ENCODE assay signal across 1 cellular context in genomic region chr16:56450901-56451752, GRCh38.
TF ChIP-seq lines count a peak whose summit lies in the region.

NUDT21 (minus strand) TSS chr16:56451332; CDS start chr16:56451202, 130 bp downstream.
OGFOD1 (plus strand) TSS chr16:56451554; CDS start chr16:56451613, 59 bp downstream.

TF ChIP-seq in K562, 482 proteins besides CTCF, POLR2A, EP300 and RAD21 (continued from another document and continues in another):
- TF ChIP-seq ZNF449 (CRISPR knock-in tag; IDR thresholded peaks at IDR 0.05), result no peak
- no peak for TF ChIP-seq HOXB6 (CRISPR knock-in tag; IDR thresholded peaks at IDR 0.05; ENCODE audit: borderline replicate concordance)
- peak; percentile 50 for TF ChIP-seq EGR1 (conservative IDR thresholded peaks at IDR 0.05)
- no peak for TF ChIP-seq ZNF551 (CRISPR knock-in tag; IDR thresholded peaks at IDR 0.05)
- peak; percentile 92; the same call in 1 of the 2 replicates for TF ChIP-seq NFRKB (IDR thresholded peaks at IDR 0.05; ENCODE audit: low read depth)
- TF ChIP-seq KDM4B (IDR thresholded peaks at IDR 0.05; ENCODE audit: borderline replicate concordance in 2 of 2, low read depth in 1 of 2), result no peak; a peak in 1 of 4 replicates
- TF ChIP-seq U2AF1 (optimal IDR thresholded peaks at IDR 0.05; ENCODE audit: low read depth, low read length), result no peak
- no peak for TF ChIP-seq ATF1 (CRISPR knock-in tag; IDR thresholded peaks at IDR 0.05)
- TF ChIP-seq ATF1 (tag; IDR thresholded peaks at IDR 0.05), result peak; percentile 85
- TF ChIP-seq GABPB1 (CRISPR knock-in tag; IDR thresholded peaks at IDR 0.05), result peak; percentile 95
- TF ChIP-seq ILK (tag; IDR thresholded peaks at IDR 0.05; ENCODE audit: borderline replicate concordance, low read depth), result no peak
- no peak for TF ChIP-seq YBX1 (IDR thresholded peaks at IDR 0.05)
- TF ChIP-seq SNAPC5 (CRISPR knock-in tag; IDR thresholded peaks at IDR 0.05), result no peak
- TF ChIP-seq HDAC6 (IDR thresholded peaks at IDR 0.05; ENCODE audit: low read depth, low read length), result no peak
- TF ChIP-seq YY1 (IDR thresholded peaks at IDR 0.05; ENCODE audit: borderline replicate concordance in 1 of 3, control insufficient read depth in 1 of 3, extremely low read depth in 1 of 3, insufficient read depth in 3 of 3, insufficient read length in 1 of 3, insufficient replicate concordance in 2 of 3, low read depth in 1 of 3, low read length in 2 of 3), result peak; percentile 73 to 96 (median 91)
- TF ChIP-seq ZNF507 (tag; conservative IDR thresholded peaks at IDR 0.05), result no peak
- peak; percentile 66 for TF ChIP-seq HLTF (IDR thresholded peaks at IDR 0.05)
- peak; percentile 79; the same call in 1 of the 2 replicates for TF ChIP-seq FOXK1 (CRISPR knock-in tag; IDR thresholded peaks at IDR 0.05; ENCODE audit: borderline replicate concordance)
- no peak for TF ChIP-seq SRSF7 (optimal IDR thresholded peaks at IDR 0.05; ENCODE audit: low read depth, low read length)
- TF ChIP-seq TARDBP (IDR thresholded peaks at IDR 0.05), result no peak
- TF ChIP-seq NFYB (IDR thresholded peaks at IDR 0.05; ENCODE audit: extremely low read depth, insufficient read length), result peak; percentile 84
- no peak for TF ChIP-seq NONO (IDR thresholded peaks at IDR 0.05; ENCODE audit: low read depth in 2 of 2, low read length in 1 of 2)
- TF ChIP-seq HNRNPL (IDR thresholded peaks at IDR 0.05; ENCODE audit: low read depth, low read length), result no peak
- peak; percentile 85 for TF ChIP-seq SP2 (IDR thresholded peaks at IDR 0.05; ENCODE audit: extremely low read depth, low read depth, low read length, poor library complexity, severe bottlenecking)
- TF ChIP-seq ZBTB12 (CRISPR knock-in tag; IDR thresholded peaks at IDR 0.05), result peak; percentile 33; the same call in 1 of the 2 replicates
- TF ChIP-seq ZNF146 (CRISPR knock-in tag; IDR thresholded peaks at IDR 0.05; ENCODE audit: unreplicated experiment), result no peak
- no peak for TF ChIP-seq CHCHD3 (CRISPR knock-in tag; IDR thresholded peaks at IDR 0.05)
- TF ChIP-seq BRF2 (IDR thresholded peaks at IDR 0.05; ENCODE audit: borderline replicate concordance, insufficient read depth, insufficient read length), result no peak
- TF ChIP-seq THRB (CRISPR knock-in tag; conservative IDR thresholded peaks at IDR 0.05), result peak; percentile 77; the same call in 1 of the 2 replicates
- TF ChIP-seq MIER1 (IDR thresholded peaks at IDR 0.05; ENCODE audit: low read depth), result no peak
- TF ChIP-seq SPI1 (IDR thresholded peaks at IDR 0.05; ENCODE audit: borderline replicate concordance, low read depth, low read length), result no peak
- TF ChIP-seq BHLHE40 (IDR thresholded peaks at IDR 0.05; ENCODE audit: low read length), result peak; percentile 8; the same call in 1 of the 2 replicates
- TF ChIP-seq TCF3 (CRISPR knock-in tag; IDR thresholded peaks at IDR 0.05), result no peak
- TF ChIP-seq ZNF253 (CRISPR knock-in tag; conservative IDR thresholded peaks at IDR 0.05), result no peak
- no peak; the same call in 1 of the 2 replicates for TF ChIP-seq TFAP4 (CRISPR knock-in tag; IDR thresholded peaks at IDR 0.05; ENCODE audit: borderline replicate concordance)
- no peak for TF ChIP-seq ZNF830 (CRISPR knock-in tag; IDR thresholded peaks at IDR 0.05)
- TF ChIP-seq BDP1 (IDR thresholded peaks at IDR 0.05; ENCODE audit: insufficient read depth, insufficient read length), result no peak
- no peak for TF ChIP-seq PTBP1 (IDR thresholded peaks at IDR 0.05; ENCODE audit: low read depth, low read length)
- TF ChIP-seq DDX20 (tag; IDR thresholded peaks at IDR 0.05; ENCODE audit: low read depth), result no peak
- peak; percentile 86; the same call in 1 of the 2 replicates for TF ChIP-seq HBP1 (CRISPR knock-in tag; IDR thresholded peaks at IDR 0.05)
- TF ChIP-seq NCOA6 (IDR thresholded peaks at IDR 0.05), result no peak
- no peak for TF ChIP-seq ZNF695 (CRISPR knock-in tag; IDR thresholded peaks at IDR 0.05)
- TF ChIP-seq E2F5 (CRISPR knock-in tag; IDR thresholded peaks at IDR 0.05), result no peak
- TF ChIP-seq THAP12 (CRISPR knock-in tag; IDR thresholded peaks at IDR 0.05), result 0 out of 2 replicates have a peak, but pooled peaks have one; percentile 6
- TF ChIP-seq ZNF445 (CRISPR knock-in tag; IDR thresholded peaks at IDR 0.05; ENCODE audit: low read depth), result no peak
- TF ChIP-seq ARID1B (IDR thresholded peaks at IDR 0.05), result no peak
- no peak for TF ChIP-seq PRPF4 (IDR thresholded peaks at IDR 0.05; ENCODE audit: insufficient read depth, low read depth, low read length, poor library complexity, severe bottlenecking)
- no peak for TF ChIP-seq ZNF354B (CRISPR knock-in tag; IDR thresholded peaks at IDR 0.05)
- peak; percentile 91 for TF ChIP-seq RBFOX2 (IDR thresholded peaks at IDR 0.05; ENCODE audit: low read depth, low read length)
- peak; percentile 25; the same call in 1 of the 2 replicates for TF ChIP-seq MXI1 (IDR thresholded peaks at IDR 0.05; ENCODE audit: low read depth, low read length)
- no peak for TF ChIP-seq FOXA3 (CRISPR knock-in tag; conservative IDR thresholded peaks at IDR 0.05 in 1 of 2, IDR thresholded peaks at IDR 0.05 in 1 of 2)
- no peak for TF ChIP-seq KDM2B (CRISPR knock-in tag; IDR thresholded peaks at IDR 0.05)
- TF ChIP-seq CEBPZ (IDR thresholded peaks at IDR 0.05; ENCODE audit: borderline replicate concordance, low read depth, low read length), result peak; percentile 87
- TF ChIP-seq ZFP30 (CRISPR knock-in tag; IDR thresholded peaks at IDR 0.05; ENCODE audit: borderline replicate concordance), result no peak
- TF ChIP-seq GATA2 (CRISPR knock-in tag; IDR thresholded peaks at IDR 0.05), result no peak
- peak; percentile 42; the same call in 1 of the 2 replicates for TF ChIP-seq ZNF766 (CRISPR knock-in tag; conservative IDR thresholded peaks at IDR 0.05)
- peak; percentile 74 for TF ChIP-seq CHD1 (IDR thresholded peaks at IDR 0.05; ENCODE audit: low read length)
- peak; percentile 83 for TF ChIP-seq TBP (optimal IDR thresholded peaks at IDR 0.05; ENCODE audit: low read depth, low read length)
